In genomic region chr13:112711528-112712265, GRCh38 we compare ENCODE assay signal across 7 cellular contexts. TPM values are rescaled to one million over a fixed set of nuclear protein-coding genes. Genes with fewer than 3 reads are reported as not detected.
A peak's percentile ranks its signal among the peaks of the same experiment; 100 is the strongest.
DNase-seq lines count a peak whose midpoint lies in the region; TF ChIP-seq lines count a peak whose summit lies in the region.

No MANE protein-coding gene starts in this region.

- H3K27me3 ChIP-seq in H7 (ENCODE audit: control insufficient read depth, insufficient read depth, low read length) (no peaks in the 10 kb centered on the region), spleen (replicated peaks in 1 of 7) (no peaks in the 10 kb centered on the region)

- H3K27ac Mint-ChIP-seq in chondrocyte (ENCODE audit: unreplicated experiment): peak overlapping the region; percentile 73

- peaks cover 2% of the 10 kb centered on the region for H3K36me3 Mint-ChIP-seq in chondrocyte (ENCODE audit: low read depth)

- H3K36me3 ChIP-seq in H7 (replicated peaks; ENCODE audit: control insufficient read depth, insufficient read depth, low read length) (no peaks in the 10 kb centered on the region), spleen (peaks cover 0 to 7% (median 0%) of the 10 kb centered on the region in 6 donors)

- H3K4me1 ChIP-seq in spleen: peaks cover 7 to 41% (median 24%) of the 10 kb centered on the region in 6 donors

- H3K4me1 Mint-ChIP-seq in chondrocyte (ENCODE audit: low read depth): peaks cover 14% of the 10 kb centered on the region

- H3K9me3 Mint-ChIP-seq in chondrocyte (ENCODE audit: low read depth): peaks cover 9% of the 10 kb centered on the region

- H3K4me3 Mint-ChIP-seq in chondrocyte (ENCODE audit: unreplicated experiment): peak overlapping the region; percentile 62

- in situ Hi-C loops in G401 (cut with HindIII; ENCODE audit: low sequenced_read_pairs): no loop called here

- H3K9me3 ChIP-seq in spleen: no peaks in the 10 kb centered on the region

- no peaks in the 10 kb centered on the region for H3K27me3 Mint-ChIP-seq in chondrocyte (ENCODE audit: low read depth)

- H3K4me3 ChIP-seq in H7 (ENCODE audit: insufficient read depth, low read depth, low read length): no peak overlapping the region
- no peak overlapping the region for H3K4me3 ChIP-seq in spleen

- intact Hi-C loops in spleen (cut with DNase I; ENCODE audit: low total_unique reads): no loop called here

- TF ChIP-seq CTCF in chondrocyte (IDR thresholded peaks at IDR 0.05) (peak; percentile 43), spleen (IDR thresholded peaks at IDR 0.05 in 8 of 11, conservative IDR thresholded peaks at IDR 0.05 in 3 of 11) (no peak)

- DNase-seq in G401 (ENCODE audit: low spot score) (peak; percentile 43), H7 (peak; percentile 93), NCI-H345 treated with DMSO at 0.1 percent for 48 hours (lab: John Stamatoyannopoulos, UW; ENCODE audit: unreplicated experiment) (peak; percentile 21), chondrocyte (ENCODE audit: low spot score) (no peak), kidney tubule cell (ENCODE audit: low spot score) (peak; percentile 96), spleen (peak; percentile 82), NCI-H1048 (lab: John Stamatoyannopoulos, UW) (no peak)

- 28 to 49% (median 45%) methylated on average over 19 to 22 of the region's 22 CpGs for WGBS in spleen, 5 donors

- no peak for TF ChIP-seq POLR2A in spleen (IDR thresholded peaks at IDR 0.05)

- H3K27ac ChIP-seq in spleen: peak overlapping the region; percentile 64 to 81 (median 76)

RNA-seq across cellular contexts. Expression of gene ATP11A, which starts 21.9 kb away (rescaled TPM):
- 4.2 and 4.5 TPM in 2 replicates for total RNA-seq in G401 (2014; rRNA removed; shearing (Covaris generic))
- 9.9 and 14.7 TPM in 2 replicates for total RNA-seq in H7 (2014; rRNA removed; shearing (Covaris generic))
- total RNA-seq in chondrocyte (13.1 to 22.2 TPM (median 15.4 TPM) in 3 replicates), spleen (10 to 100 TPM; 57.3 to 91.3 (median 65.0) TPM)
- polyA plus RNA-seq in spleen: 1 to 10 TPM; 2.7 to 5.5 (median 3.0) TPM

Comparison
In these comparisons a context has a peak if more than half of its experiments do, and no peak if none do; other contexts are left out.
1. DNase-seq: peak in G401 (single experiment), H7 (single experiment), NCI-H345 treated with DMSO at 0.1 percent for 48 hours (single experiment), kidney tubule cell (single experiment) and spleen (single experiment); none in chondrocyte (single experiment) and NCI-H1048 (single experiment).